12 cellular contexts compared by ENCODE assay signal in genomic region chr3:168117853-168118313, GRCh38. TPM values are rescaled to one million over a fixed set of nuclear protein-coding genes. Genes with fewer than 3 reads are reported as not detected.
DNase-seq lines count a peak whose midpoint lies in the region; ATAC-seq and TF ChIP-seq lines count a peak whose summit lies in the region.
"Had no signal": no experiment of that assay in that cellular context is flagged by ENCODE, and none has a peak within 500 bp of the region (broad histone marks: within the 10 kb centered on the region; RNA-seq: fewer than 3 reads in every experiment).

No MANE protein-coding gene starts in this region.

- H3K4me2 ChIP-seq in mesenchymal stem cell (ENCODE audit: low read length, poor library complexity, severe bottlenecking) = no peak overlapping the region

- H3K9me3 ChIP-seq in mesenchymal stem cell (ENCODE audit: control insufficient read depth, low read length) = no peaks in the 10 kb centered on the region

- no peaks in the 10 kb centered on the region for H3K27me3 ChIP-seq in mesenchymal stem cell (ENCODE audit: control insufficient read depth in 1 of 2, insufficient read depth in 1 of 2, low read length in 2 of 2)

- H3K4me1 ChIP-seq in mesenchymal stem cell (ENCODE audit: control insufficient read depth, insufficient read depth, low read depth, low read length) = no peaks in the 10 kb centered on the region

- no peak overlapping the region for H3K27ac ChIP-seq in mesenchymal stem cell (ENCODE audit: low read length, poor library complexity, severe bottlenecking)
- H3K27ac ChIP-seq: C4-2B had no signal

- no peak overlapping the region for H4K8ac ChIP-seq in mesenchymal stem cell (ENCODE audit: low read length)

- H3K79me1 ChIP-seq in mesenchymal stem cell (replicated peaks; ENCODE audit: low read length, poor library complexity, severe bottlenecking) = no peaks in the 10 kb centered on the region

- H4K91ac ChIP-seq in mesenchymal stem cell (ENCODE audit: low read length) = no peak overlapping the region

- DNase-seq in DMS53 (lab: John Stamatoyannopoulos, UW) = peak; percentile 73
- DNase-seq in LHCN-M2 (ENCODE audit: low read depth) = peak; percentile 35
- peak; percentile 30 to 80 for DNase-seq in cardiac fibroblast (ENCODE audit: low read depth in 2 of 2)
- DNase-seq in mesenchymal stem cell = peak; percentile 48
- no peak for DNase-seq in SIG-M5 (lab: John Stamatoyannopoulos, UW)
- no peak for DNase-seq in central memory CD4-positive, alpha-beta T cell
- no peak for DNase-seq in NCI-H2171 (lab: John Stamatoyannopoulos, UW)
- DNase-seq: activated CD8-positive, alpha-beta T cell treated with anti-CD3 and anti-CD28 coated beads for 36 hours; NCI-H1930 had no signal

- no peak overlapping the region for H2AK5ac ChIP-seq in mesenchymal stem cell (ENCODE audit: low read length, severe bottlenecking)

- H2BK12ac ChIP-seq in mesenchymal stem cell (ENCODE audit: low read length in 2 of 2) = no peak overlapping the region

- 0% methylated on average over 1 of the region's 2 CpGs for WGBS in mesenchymal stem cell

- no peak for ATAC-seq in HG03095 (IDR thresholded peaks at IDR 0.05; ENCODE audit: unreplicated experiment)
- ATAC-seq: activated CD8-positive, alpha-beta T cell treated with anti-CD3 and anti-CD28 coated beads for 36 hours; stimulated activated memory B cell treated with anti-CD40 and anti-IgM and Interleukin-4, amounts not matched to agents 10 μg/mL and 1 μg/mL and 100 μg/mL, for 72 hours had no signal

- H3K23ac ChIP-seq in mesenchymal stem cell (ENCODE audit: low read length in 2 of 2) = no peak overlapping the region

- no peaks in the 10 kb centered on the region for H3K36me3 ChIP-seq in mesenchymal stem cell (ENCODE audit: control insufficient read depth in 1 of 2, insufficient read depth in 2 of 2, low read depth in 1 of 2, low read length in 2 of 2)

- H3K18ac ChIP-seq in mesenchymal stem cell (ENCODE audit: low read depth in 1 of 2, low read length in 2 of 2) = no peak overlapping the region

- H2BK15ac ChIP-seq in mesenchymal stem cell (ENCODE audit: low read depth, poor library complexity, severe bottlenecking) = no peak overlapping the region

- H3K4me3 ChIP-seq in cardiac fibroblast (replicated peaks in 1 of 2; ENCODE audit: low read depth in 2 of 2, low read length in 2 of 2) = no peak overlapping the region
- H3K4me3 ChIP-seq in mesenchymal stem cell (ENCODE audit: insufficient read depth in 1 of 2, low read depth in 1 of 2, low read length in 2 of 2) = no peak overlapping the region

- no peak overlapping the region for H3K9ac ChIP-seq in mesenchymal stem cell (ENCODE audit: low read length)

- H2BK120ac ChIP-seq in mesenchymal stem cell (ENCODE audit: low read depth, low read length) = no peak overlapping the region

- no peak overlapping the region for H2BK5ac ChIP-seq in mesenchymal stem cell (ENCODE audit: low read depth, low read length, poor library complexity, severe bottlenecking)

- H3K4ac ChIP-seq in mesenchymal stem cell (ENCODE audit: low read depth in 1 of 2, low read length in 2 of 2) = no peak overlapping the region

- H2AFZ ChIP-seq in mesenchymal stem cell (ENCODE audit: low read depth, low read length) = no peak overlapping the region

- no peak for TF ChIP-seq CTCF in cardiac fibroblast (IDR thresholded peaks at IDR 0.05; ENCODE audit: low read depth, low read length)

- H3K14ac ChIP-seq in mesenchymal stem cell (ENCODE audit: low read length in 2 of 2) = no peak overlapping the region

RNA-seq across cellular contexts. Expression of gene GOLIM4, which starts 22.2 kb away (rescaled TPM):
- 35.8 and 42.1 TPM in 2 replicates for total RNA-seq in LHCN-M2 (2014; rRNA removed)
- polyA plus RNA-seq in LHCN-M2 (2012) = 16.1 TPM
- 62.8 TPM for polyA plus RNA-seq in mesenchymal stem cell (2013, experiment 1 of 2)
- 61.7 TPM for polyA plus RNA-seq in mesenchymal stem cell (2013, experiment 2 of 2)

Comparison
In these comparisons a context has a peak if more than half of its experiments do, and no peak if none do; other contexts are left out.
1. DNase-seq: peak in DMS53 (single experiment), LHCN-M2 (single experiment), cardiac fibroblast (2 of 2) and mesenchymal stem cell (single experiment); none in SIG-M5 (single experiment), central memory CD4-positive, alpha-beta T cell (single experiment) and NCI-H2171 (single experiment).